ENCODE assay signal across 15 cellular contexts in genomic region chr2:205637779-205638503, GRCh38.
"Had no signal": no experiment of that assay in that cellular context is flagged by ENCODE, and none has a peak within 500 bp of the region (broad histone marks: within the 10 kb centered on the region; RNA-seq: fewer than 3 reads in every experiment).

No MANE protein-coding gene starts in this region.

- H3K4me1 ChIP-seq: adrenal gland, esophagus squamous epithelium, SJCRH30, tibial nerve, vagina had no signal

- H3K4me3 ChIP-seq: adrenal gland, esophagus squamous epithelium, SJCRH30, tibial nerve, vagina had no signal

- H3K27ac ChIP-seq: esophagus squamous epithelium, SJCRH30, tibial nerve, vagina had no signal

- H3K9me3 ChIP-seq: adrenal gland, esophagus squamous epithelium, SJCRH30, tibial nerve, vagina had no signal

- H3K36me3 ChIP-seq: adrenal gland, esophagus squamous epithelium, SJCRH30, tibial nerve, vagina had no signal

- H3K27me3 ChIP-seq: adrenal gland, SJCRH30, tibial nerve, vagina had no signal

- DNase-seq: activated gamma-delta T cell treated with Interleukin-2 at 50 U/mL for 16 hours; adrenal gland; central memory CD4-positive, alpha-beta T cell; cortex of kidney; effector memory CD4-positive, alpha-beta T cell; esophagus squamous epithelium; foreskin fibroblast; nephron progenitor cell; SJCRH30; stimulated activated CD4-positive, alpha-beta T cell treated with anti-CD3 and anti-CD28 coated beads, Interleukin-15, amount 100 ng/mL, for 24 hours; T-helper 9 cell had no signal

- ATAC-seq: left lobe of liver had no signal

- H3K4me3 Mint-ChIP-seq: memory B cell, nephron progenitor cell had no signal

- H3K27ac Mint-ChIP-seq: memory B cell, nephron progenitor cell had no signal

- H3K4me1 Mint-ChIP-seq: memory B cell had no signal
